22 cellular contexts compared by ENCODE assay signal in genomic region chr5:9515451-9515850, GRCh38.
"Had no signal": no experiment of that assay in that cellular context is flagged by ENCODE, and none has a peak within 500 bp of the region (broad histone marks: within the 10 kb centered on the region; RNA-seq: fewer than 3 reads in every experiment).

No MANE protein-coding gene starts in this region.

- H3K9me3 Mint-ChIP-seq: dendritic cell treated with granulocyte-macrophage colony-stimulating factor and Interleukin-4, amounts not matched to agents 40 ng/mL and 50 ng/mL, for 4 days; nephron progenitor cell; type B pancreatic cell had no signal

- H3K9me3 ChIP-seq: esophagus squamous epithelium, gastroesophageal sphincter, lower lobe of right lung, prostate gland, suprapubic skin, thyroid gland had no signal

- H3K4me1 Mint-ChIP-seq: memory B cell; naive thymus-derived CD4-positive, alpha-beta T cell; stimulated activated effector memory CD8-positive, alpha-beta T cell treated with anti-CD3 and anti-CD28 coated beads, Interleukin-12 subunit alpha, Interleukin-12 subunit beta, amount 100 ng/mL, for 72 hours had no signal

- H3K79me2 ChIP-seq: parathyroid adenoma had no signal

- H3K9ac ChIP-seq: parathyroid adenoma had no signal

- H3K27ac Mint-ChIP-seq: dendritic cell treated with granulocyte-macrophage colony-stimulating factor and Interleukin-4, amounts not matched to agents 40 ng/mL and 50 ng/mL, for 4 days; memory B cell; naive thymus-derived CD4-positive, alpha-beta T cell; nephron progenitor cell; stimulated activated effector memory CD8-positive, alpha-beta T cell treated with anti-CD3 and anti-CD28 coated beads, Interleukin-12 subunit alpha, Interleukin-12 subunit beta, amount 100 ng/mL, for 72 hours; type B pancreatic cell had no signal

- DNase-seq: esophagus squamous epithelium; foreskin fibroblast; glutamatergic neuron; hippocampal formation; lower lobe of right lung; midbrain; naive thymus-derived CD4-positive, alpha-beta T cell; nephron progenitor cell; retina; stimulated activated CD4-positive, alpha-beta T cell treated with anti-CD3 and anti-CD28 coated beads, Interleukin-4, amount 100 ng/mL, for 1 hour; stimulated activated CD8-positive, alpha-beta memory T cell treated with anti-CD3 and anti-CD28 coated beads, Interleukin-4, amount 100 ng/mL, for 48 hours; stimulated activated naive CD8-positive, alpha-beta T cell treated with anti-CD3 and anti-CD28 coated beads, Interleukin-15, Interleukin-2, amounts not matched to agents 100 U/mL and 50 U/mL, for 24 hours; thyroid gland had no signal

- H3K4me1 ChIP-seq: lower lobe of right lung, parathyroid adenoma, prostate gland had no signal

- H3K36me3 ChIP-seq: esophagus squamous epithelium, gastroesophageal sphincter, lower lobe of right lung, prostate gland, suprapubic skin, thyroid gland had no signal

- H3K36me3 Mint-ChIP-seq: memory B cell; naive thymus-derived CD4-positive, alpha-beta T cell; stimulated activated effector memory CD8-positive, alpha-beta T cell treated with anti-CD3 and anti-CD28 coated beads, Interleukin-12 subunit alpha, Interleukin-12 subunit beta, amount 100 ng/mL, for 72 hours had no signal

- ATAC-seq: gastroesophageal sphincter; left lobe of liver; lower lobe of right lung; naive thymus-derived CD4-positive, alpha-beta T cell; stimulated activated effector memory CD8-positive, alpha-beta T cell treated with anti-CD3 and anti-CD28 coated beads, Interleukin-12 subunit alpha, Interleukin-12 subunit beta, amount 100 ng/mL, for 72 hours; stimulated activated naive CD8-positive, alpha-beta T cell treated with anti-CD3 and anti-CD28 coated beads, Interleukin-15, Interleukin-2, amounts not matched to agents 100 U/mL and 50 U/mL, for 24 hours had no signal

- H3K4me3 Mint-ChIP-seq: dendritic cell treated with granulocyte-macrophage colony-stimulating factor and Interleukin-4, amounts not matched to agents 40 ng/mL and 50 ng/mL, for 4 days; memory B cell; naive thymus-derived CD4-positive, alpha-beta T cell; nephron progenitor cell; stimulated activated effector memory CD8-positive, alpha-beta T cell treated with anti-CD3 and anti-CD28 coated beads, Interleukin-12 subunit alpha, Interleukin-12 subunit beta, amount 100 ng/mL, for 72 hours; type B pancreatic cell had no signal

- H3K4me3 ChIP-seq: esophagus squamous epithelium, gastroesophageal sphincter, lower lobe of right lung, prostate gland, suprapubic skin, thyroid gland had no signal

- H2AFZ ChIP-seq: parathyroid adenoma had no signal

- H3K27ac ChIP-seq: esophagus squamous epithelium, gastroesophageal sphincter, lower lobe of right lung, parathyroid adenoma, prostate gland, suprapubic skin, thyroid gland had no signal

- H3K27me3 Mint-ChIP-seq: dendritic cell treated with granulocyte-macrophage colony-stimulating factor and Interleukin-4, amounts not matched to agents 40 ng/mL and 50 ng/mL, for 4 days; type B pancreatic cell had no signal

- H3K27me3 ChIP-seq: esophagus squamous epithelium, gastroesophageal sphincter, suprapubic skin, thyroid gland had no signal
